20 cellular contexts compared by ENCODE assay signal in genomic region chr2:213220967-213221603, GRCh38.
A peak's percentile ranks its signal among the peaks of the same experiment; 100 is the strongest.
DNase-seq lines count a peak whose midpoint lies in the region; ATAC-seq and TF ChIP-seq lines count a peak whose summit lies in the region.
"Had no signal": no experiment of that assay in that cellular context is flagged by ENCODE, and none has a peak within 500 bp of the region (broad histone marks: within the 10 kb centered on the region; RNA-seq: fewer than 3 reads in every experiment).

No MANE protein-coding gene starts in this region.

- no peak overlapping the region for H3K9ac ChIP-seq in endodermal cell (ENCODE audit: extremely low read depth, low read length, poor library complexity, severe bottlenecking)
- H3K9ac ChIP-seq: BLaER1 treated with 17β-estradiol and CSF1 and Interleukin-3, amounts not matched to agents 10 nM and 100 nM had no signal

- in situ Hi-C loops in ACHN (cut with HindIII; ENCODE audit: low pct_ligation_motif_present, low pct_unique_long_range_greater_than_20kb, low sequenced_read_pairs): no loop called here

- no peaks in the 10 kb centered on the region for H3K36me3 ChIP-seq in endodermal cell (ENCODE audit: control insufficient read depth, insufficient read depth, low read length)
- H3K36me3 ChIP-seq: BLaER1 treated with 17β-estradiol and CSF1 and Interleukin-3, amounts not matched to agents 10 nM and 100 nM; Peyer's patch; thyroid gland had no signal

- 91 to 100% methylated on average over 2 to 3 of the region's 3 CpGs for WGBS in endodermal cell (ENCODE audit: insufficient coverage in 1 of 2, insufficient read length in 1 of 2), 2 experiments

- no peak overlapping the region for H3K4me3 ChIP-seq in endodermal cell (ENCODE audit: low read length)
- H3K4me3 ChIP-seq: BLaER1 treated with 17β-estradiol and CSF1 and Interleukin-3, amounts not matched to agents 10 nM and 100 nM; Peyer's patch; thyroid gland had no signal

- no peaks in the 10 kb centered on the region for H3K9me3 Mint-ChIP-seq in endodermal cell
- H3K9me3 Mint-ChIP-seq: activated naive CD8-positive, alpha-beta T cell treated with anti-CD3 and anti-CD28 coated beads, Interleukin-2, amount 50 U/mL, for 24 hours; natural killer cell had no signal

- H3K4me1 ChIP-seq in endodermal cell (ENCODE audit: control insufficient read depth, insufficient read depth, low read length): no peaks in the 10 kb centered on the region
- H3K4me1 ChIP-seq: Peyer's patch had no signal

- peak; percentile 48 for TF ChIP-seq CTCF in endodermal cell (conservative IDR thresholded peaks at IDR 0.05)

- no peak overlapping the region for H3K27ac Mint-ChIP-seq in endodermal cell
- H3K27ac Mint-ChIP-seq: activated naive CD8-positive, alpha-beta T cell treated with anti-CD3 and anti-CD28 coated beads, Interleukin-2, amount 50 U/mL, for 24 hours; natural killer cell had no signal

- H3K4me1 Mint-ChIP-seq in endodermal cell: peaks cover 12% of the 10 kb centered on the region

- no peak overlapping the region for H3K4me3 Mint-ChIP-seq in endodermal cell
- H3K4me3 Mint-ChIP-seq: activated naive CD8-positive, alpha-beta T cell treated with anti-CD3 and anti-CD28 coated beads, Interleukin-2, amount 50 U/mL, for 24 hours; natural killer cell had no signal

- no peaks in the 10 kb centered on the region for H3K9me3 ChIP-seq in endodermal cell (ENCODE audit: control insufficient read depth, low read length)
- H3K9me3 ChIP-seq: BLaER1 treated with 17β-estradiol and CSF1 and Interleukin-3, amounts not matched to agents 10 nM and 100 nM; Peyer's patch; thyroid gland had no signal

- no peak overlapping the region for H3K27ac ChIP-seq in endodermal cell (ENCODE audit: low read depth, low read length)
- H3K27ac ChIP-seq: BLaER1 treated with 17β-estradiol and CSF1 and Interleukin-3, amounts not matched to agents 10 nM and 100 nM; HL-60; Peyer's patch; thyroid gland had no signal

- DNase-seq in endodermal cell (no peak), NCI-H524 (lab: John Stamatoyannopoulos, UW) (no peak), ACHN (no peak), 8988T (no peak), foreskin melanocyte (no peak)
- DNase-seq: activated naive CD8-positive, alpha-beta T cell treated with anti-CD3 and anti-CD28 coated beads, Interleukin-2, amount 50 U/mL, for 24 hours; activated T-cell treated with anti-CD3 and anti-CD28 coated beads, Interleukin-2, amount 50 U/mL, for 1 hour; central memory CD4-positive, alpha-beta T cell; DMS79; natural killer cell; NCI-H2029; NCI-H69; Peyer's patch; T-helper 1 cell; thyroid gland had no signal

- peak; percentile 65 for ATAC-seq in GM18498 (IDR thresholded peaks at IDR 0.05; ENCODE audit: unreplicated experiment)
- peak; percentile 51 for ATAC-seq in GM21515 (IDR thresholded peaks at IDR 0.05; ENCODE audit: unreplicated experiment)
- ATAC-seq in HG03432 (IDR thresholded peaks at IDR 0.05; ENCODE audit: unreplicated experiment): peak; percentile 68
- ATAC-seq: activated naive CD8-positive, alpha-beta T cell treated with anti-CD3 and anti-CD28 coated beads, Interleukin-2, amount 50 U/mL, for 24 hours; natural killer cell had no signal

- H3K36me3 Mint-ChIP-seq in endodermal cell (ENCODE audit: low read depth): no peaks in the 10 kb centered on the region
- H3K36me3 Mint-ChIP-seq: natural killer cell had no signal

- no peaks in the 10 kb centered on the region for H3K27me3 Mint-ChIP-seq in endodermal cell (ENCODE audit: insufficient read depth)
- H3K27me3 Mint-ChIP-seq: activated naive CD8-positive, alpha-beta T cell treated with anti-CD3 and anti-CD28 coated beads, Interleukin-2, amount 50 U/mL, for 24 hours had no signal

- peaks cover 4% of the 10 kb centered on the region for H3K27me3 ChIP-seq in endodermal cell (ENCODE audit: control insufficient read depth, insufficient read depth, low read length, poor library complexity, severe bottlenecking)
- H3K27me3 ChIP-seq: BLaER1 treated with 17β-estradiol and CSF1 and Interleukin-3, amounts not matched to agents 10 nM and 100 nM; Peyer's patch; thyroid gland had no signal
